Comparison of ENCODE assay signal across 21 cellular contexts in genomic region chr4:4606321-4606720, GRCh38.
DNase-seq lines count a peak whose midpoint lies in the region; ATAC-seq, FAIRE-seq and TF ChIP-seq lines count a peak whose summit lies in the region.
"Had no signal": no experiment of that assay in that cellular context is flagged by ENCODE, and none has a peak within 500 bp of the region (broad histone marks: within the 10 kb centered on the region; RNA-seq: fewer than 3 reads in every experiment).

No MANE protein-coding gene starts in this region.

- CTCF ChIA-PET in HepG2 (lab: Yijun Ruan, JAX; ENCODE audit: low intra/inter-chr PET ratio, low total read pairs) = no interaction called here

- H3K27ac ChIP-seq in HepG2 (ENCODE audit: extremely low read length, insufficient read depth, low read length) (no peak overlapping the region), right lobe of liver (no peak overlapping the region)
- H3K27ac ChIP-seq: gastrocnemius medialis, left ventricle myocardium inferior, neural progenitor cell, vagina had no signal

- H3K9me3 ChIP-seq in HepG2 (ENCODE audit: low read length) = no peaks in the 10 kb centered on the region
- H3K9me3 ChIP-seq in right lobe of liver = no peaks in the 10 kb centered on the region
- H3K9me3 ChIP-seq: gastrocnemius medialis, vagina had no signal

- no peaks in the 10 kb centered on the region for H3K36me3 ChIP-seq in HepG2 (replicated peaks in 1 of 2; ENCODE audit: control insufficient read depth in 1 of 2, insufficient read depth in 2 of 2, low read length in 2 of 2)
- H3K36me3 ChIP-seq in right lobe of liver = no peaks in the 10 kb centered on the region
- H3K36me3 ChIP-seq: gastrocnemius medialis, left ventricle myocardium inferior, neural progenitor cell, vagina had no signal

- H3K4me1 ChIP-seq in HepG2 (ENCODE audit: insufficient read depth, low read length) (peaks cover 61% of the 10 kb centered on the region), right lobe of liver (no peaks in the 10 kb centered on the region)
- H3K4me1 ChIP-seq: gastrocnemius medialis, left ventricle myocardium inferior, vagina had no signal

- intact Hi-C loops in HepG2 (cut with micrococcal nuclease; ENCODE audit: unreplicated experiment) = no loop called here
- intact Hi-C loops in right lobe of liver (cut with DNase I) = no loop called here

- H3K4me3 ChIP-seq in HepG2 (replicated peaks in 1 of 3; ENCODE audit: insufficient read depth in 1 of 3, low read depth in 2 of 3, low read length in 3 of 3) (no peak overlapping the region), right lobe of liver (no peak overlapping the region), fibroblast of villous mesenchyme (ENCODE audit: low read depth, low read length) (no peak overlapping the region)
- H3K4me3 ChIP-seq: gastrocnemius medialis, left ventricle myocardium inferior, neural progenitor cell, vagina had no signal

- POLR2A ChIA-PET in HepG2 (lab: Yijun Ruan, JAX) = no interaction called here

- H3K4me2 ChIP-seq in HepG2 (ENCODE audit: low read depth, low read length) = no peak overlapping the region
- H3K4me2 ChIP-seq: neural progenitor cell had no signal

- ATAC-seq in HepG2 = no peak
- ATAC-seq in right lobe of liver = no peak
- ATAC-seq in HG03280 (IDR thresholded peaks at IDR 0.05; ENCODE audit: unreplicated experiment) = no peak
- ATAC-seq: activated CD8-positive, alpha-beta T cell treated with anti-CD3 and anti-CD28 coated beads for 36 hours; gastrocnemius medialis had no signal

- no peak overlapping the region for H3K9ac ChIP-seq in HepG2 (ENCODE audit: insufficient read depth, low read depth, low read length)
- H3K9ac ChIP-seq: neural progenitor cell had no signal

- no peak for TF ChIP-seq EP300 in HepG2 (IDR thresholded peaks at IDR 0.05; ENCODE audit: low read depth in 2 of 2, low read length in 2 of 2)
- TF ChIP-seq EP300 in HepG2 (CRISPR knock-in tag; IDR thresholded peaks at IDR 0.05; ENCODE audit: borderline replicate concordance) = no peak

- H4K20me1 ChIP-seq in HepG2 (ENCODE audit: insufficient read depth, low read length) = no peaks in the 10 kb centered on the region

- no peak for DNase-seq in HepG2 (ENCODE audit: low spot score)
- no peak for DNase-seq in right lobe of liver
- DNase-seq in SW480 (ENCODE audit: low spot score) = peak; percentile 6
- DNase-seq in fibroblast of villous mesenchyme (ENCODE audit: low read depth) = peak; percentile 38
- DNase-seq in urothelium cell line (ENCODE audit: low spot score) = peak; percentile 10
- DNase-seq in GM19240 (ENCODE audit: insufficient read length, low spot score) = no peak
- DNase-seq in SK-N-DZ (ENCODE audit: low spot score) = no peak
- DNase-seq: activated B cell treated with CpG ODN at 0.5 μM for 24 hours; activated CD8-positive, alpha-beta T cell treated with anti-CD3 and anti-CD28 coated beads for 36 hours; activated T-cell treated with anti-CD3 and anti-CD28 coated beads, Interleukin-2, amount 50 U/mL, for 24 hours; gastrocnemius medialis; left ventricle myocardium inferior; NCI-H146; NCI-H748 treated with DMSO at 0.1 percent for 48 hours; SIG-M5; stimulated activated CD4-positive, alpha-beta T cell treated with anti-CD3 and anti-CD28 coated beads, Interleukin-12 subunit alpha, Interleukin-12 subunit beta, amount 100 ng/mL, for 4 hours had no signal

- in situ Hi-C loops in HepG2 (cut with HindIII; ENCODE audit: extremely low pct_ligation_motif_present, low pct_unique_long_range_greater_than_20kb) = no loop called here

- no peak for TF ChIP-seq RAD21 in HepG2 (CRISPR knock-in tag; IDR thresholded peaks at IDR 0.05)

- no TSS peak for BruUV-seq in HepG2 (replicated peaks; lab: Mats Ljungman, UMichigan)

- no peaks in the 10 kb centered on the region for H3K79me2 ChIP-seq in HepG2 (ENCODE audit: insufficient read depth, low read length)

- no peak for FAIRE-seq in HepG2 (lab: Jason Lieb, UNC)
- FAIRE-seq in urothelium cell line (lab: Jason Lieb, UNC) = no peak
- FAIRE-seq: A204.1, colon had no signal

- H2AFZ ChIP-seq in HepG2 (ENCODE audit: low read length) = no peak overlapping the region
- H2AFZ ChIP-seq: neural progenitor cell had no signal

- TF ChIP-seq CTCF in HepG2 (CRISPR knock-in tag; IDR thresholded peaks at IDR 0.05) (no peak), right lobe of liver (IDR thresholded peaks at IDR 0.05) (no peak), fibroblast of villous mesenchyme (IDR thresholded peaks at IDR 0.05; ENCODE audit: insufficient read depth, low read depth, low read length) (no peak)

- no peak for TF ChIP-seq POLR2A in HepG2 (IDR thresholded peaks at IDR 0.05; ENCODE audit: insufficient read depth in 1 of 2, low read depth in 2 of 2, low read length in 2 of 2)
- no peak for TF ChIP-seq POLR2A in right lobe of liver (IDR thresholded peaks at IDR 0.05)

- 93% methylated on average over 10 of the region's 10 CpGs for WGBS in HepG2 (ENCODE audit: low lambda C conversion rate)
- WGBS in right lobe of liver (ENCODE audit: insufficient coverage, low coverage, low lambda C conversion rate, missing lambda C conversion rate) = 81% methylated on average over 4 of the region's 10 CpGs

- H3K27me3 ChIP-seq in HepG2 (ENCODE audit: control insufficient read depth in 1 of 2, insufficient read depth in 2 of 2, low read length in 2 of 2) = no peaks in the 10 kb centered on the region
- no peaks in the 10 kb centered on the region for H3K27me3 ChIP-seq in right lobe of liver
- H3K27me3 ChIP-seq: gastrocnemius medialis, neural progenitor cell, vagina had no signal

TF ChIP-seq in HepG2, 621 proteins besides CTCF, POLR2A, EP300 and RAD21:
- TF ChIP-seq ZNF251 (CRISPR knock-in tag; IDR thresholded peaks at IDR 0.05) (no peak), RELA (CRISPR knock-in tag; IDR thresholded peaks at IDR 0.05) (no peak), FOSL2 (CRISPR knock-in tag; IDR thresholded peaks at IDR 0.05) (peak; percentile 31; the same call in 1 of the 2 replicates), ZBTB33 (CRISPR knock-in tag; IDR thresholded peaks at IDR 0.05) (peak; percentile 75), ZNF263 (CRISPR knock-in tag; IDR thresholded peaks at IDR 0.05) (peak; percentile 80), ZNF841 (CRISPR knock-in tag; IDR thresholded peaks at IDR 0.05; ENCODE audit: borderline replicate concordance) (no peak)

Comparison
In these comparisons a context has a peak if more than half of its experiments do, and no peak if none do; other contexts are left out.
1. DNase-seq: peak in SW480 (single experiment), fibroblast of villous mesenchyme (single experiment) and urothelium cell line (single experiment); none in HepG2 (single experiment), right lobe of liver (0 of 3), GM19240 (single experiment) and SK-N-DZ (single experiment).